Comparison of ENCODE assay signal across 1 cellular context in genomic region chr22:27627444-27627833, GRCh38.
A peak's percentile ranks its signal among the peaks of the same experiment; 100 is the strongest.
TF ChIP-seq lines count a peak whose summit lies in the region.

No MANE protein-coding gene starts in this region.

TF ChIP-seq in HepG2, 621 proteins besides CTCF, POLR2A, EP300 and RAD21 (continued from another document and continues in another):
- no peak for TF ChIP-seq TRIM22 (IDR thresholded peaks at IDR 0.05)
- TF ChIP-seq ZBTB7A (CRISPR knock-in tag; IDR thresholded peaks at IDR 0.05) = no peak
- TF ChIP-seq IRF2 (CRISPR knock-in tag; IDR thresholded peaks at IDR 0.05) = 0 out of 2 replicates have a peak, but pooled peaks have one; percentile 20
- TF ChIP-seq, protein P1, sequence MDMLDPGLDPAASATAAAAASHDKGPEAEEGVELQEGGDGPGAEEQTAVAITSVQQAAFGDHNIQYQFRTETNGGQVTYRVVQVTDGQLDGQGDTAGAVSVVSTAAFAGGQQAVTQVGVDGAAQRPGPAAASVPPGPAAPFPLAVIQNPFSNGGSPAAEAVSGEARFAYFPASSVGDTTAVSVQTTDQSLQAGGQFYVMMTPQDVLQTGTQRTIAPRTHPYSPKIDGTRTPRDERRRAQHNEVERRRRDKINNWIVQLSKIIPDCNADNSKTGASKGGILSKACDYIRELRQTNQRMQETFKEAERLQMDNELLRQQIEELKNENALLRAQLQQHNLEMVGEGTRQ (IDR thresholded peaks at IDR 0.05; ENCODE audit: low read depth, low read length) = no peak
- TF ChIP-seq, protein P1 (CRISPR knock-in tag; IDR thresholded peaks at IDR 0.05; ENCODE audit: borderline replicate concordance) = no peak
- TF ChIP-seq, protein P2, sequence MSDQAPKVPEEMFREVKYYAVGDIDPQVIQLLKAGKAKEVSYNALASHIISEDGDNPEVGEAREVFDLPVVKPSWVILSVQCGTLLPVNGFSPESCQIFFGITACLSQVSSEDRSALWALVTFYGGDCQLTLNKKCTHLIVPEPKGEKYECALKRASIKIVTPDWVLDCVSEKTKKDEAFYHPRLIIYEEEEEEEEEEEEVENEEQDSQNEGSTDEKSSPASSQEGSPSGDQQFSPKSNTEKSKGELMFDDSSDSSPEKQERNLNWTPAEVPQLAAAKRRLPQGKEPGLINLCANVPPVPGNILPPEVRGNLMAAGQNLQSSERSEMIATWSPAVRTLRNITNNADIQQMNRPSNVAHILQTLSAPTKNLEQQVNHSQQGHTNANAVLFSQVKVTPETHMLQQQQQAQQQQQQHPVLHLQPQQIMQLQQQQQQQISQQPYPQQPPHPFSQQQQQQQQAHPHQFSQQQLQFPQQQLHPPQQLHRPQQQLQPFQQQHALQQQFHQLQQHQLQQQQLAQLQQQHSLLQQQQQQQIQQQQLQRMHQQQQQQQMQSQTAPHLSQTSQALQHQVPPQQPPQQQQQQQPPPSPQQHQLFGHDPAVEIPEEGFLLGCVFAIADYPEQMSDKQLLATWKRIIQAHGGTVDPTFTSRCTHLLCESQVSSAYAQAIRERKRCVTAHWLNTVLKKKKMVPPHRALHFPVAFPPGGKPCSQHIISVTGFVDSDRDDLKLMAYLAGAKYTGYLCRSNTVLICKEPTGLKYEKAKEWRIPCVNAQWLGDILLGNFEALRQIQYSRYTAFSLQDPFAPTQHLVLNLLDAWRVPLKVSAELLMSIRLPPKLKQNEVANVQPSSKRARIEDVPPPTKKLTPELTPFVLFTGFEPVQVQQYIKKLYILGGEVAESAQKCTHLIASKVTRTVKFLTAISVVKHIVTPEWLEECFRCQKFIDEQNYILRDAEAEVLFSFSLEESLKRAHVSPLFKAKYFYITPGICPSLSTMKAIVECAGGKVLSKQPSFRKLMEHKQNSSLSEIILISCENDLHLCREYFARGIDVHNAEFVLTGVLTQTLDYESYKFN (CRISPR knock-in tag; conservative IDR thresholded peaks at IDR 0.05) = peak; percentile 59
- TF ChIP-seq, protein P3, sequence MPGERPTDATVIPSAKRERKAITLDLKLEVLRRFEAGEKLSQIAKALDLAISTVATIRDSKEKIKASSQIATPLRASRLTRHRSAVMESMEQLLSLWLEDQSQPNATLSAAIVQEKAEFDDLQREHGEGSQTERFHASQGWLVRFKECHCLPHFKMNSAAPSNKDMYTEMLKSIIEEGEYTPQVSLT (CRISPR knock-in tag; IDR thresholded peaks at IDR 0.05; ENCODE audit: borderline replicate concordance, low read depth) = no peak
- TF ChIP-seq RAD51 (IDR thresholded peaks at IDR 0.05; ENCODE audit: borderline replicate concordance) = no peak
- TF ChIP-seq, protein P4, sequence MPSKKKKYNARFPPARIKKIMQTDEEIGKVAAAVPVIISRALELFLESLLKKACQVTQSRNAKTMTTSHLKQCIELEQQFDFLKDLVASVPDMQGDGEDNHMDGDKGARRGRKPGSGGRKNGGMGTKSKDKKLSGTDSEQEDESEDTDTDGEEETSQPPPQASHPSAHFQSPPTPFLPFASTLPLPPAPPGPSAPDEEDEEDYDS (CRISPR knock-in tag; IDR thresholded peaks at IDR 0.05) = peak; percentile 27; the same call in 1 of the 2 replicates
- TF ChIP-seq ZNF205 (CRISPR knock-in tag; IDR thresholded peaks at IDR 0.05) = no peak
- TF ChIP-seq CREBL2 (CRISPR knock-in tag; IDR thresholded peaks at IDR 0.05; ENCODE audit: borderline replicate concordance) = no peak
- no peak for TF ChIP-seq PHF8 (CRISPR knock-in tag; IDR thresholded peaks at IDR 0.05)
- no peak for TF ChIP-seq ZNF710 (CRISPR knock-in tag; IDR thresholded peaks at IDR 0.05; ENCODE audit: borderline replicate concordance)
- no peak; the same call in 1 of the 2 replicates for TF ChIP-seq RXRB (CRISPR knock-in tag; IDR thresholded peaks at IDR 0.05; ENCODE audit: borderline replicate concordance)
- TF ChIP-seq ZNF3 (CRISPR knock-in tag; IDR thresholded peaks at IDR 0.05) = no peak
- no peak for TF ChIP-seq KLF6 (CRISPR knock-in tag; IDR thresholded peaks at IDR 0.05)
- no peak for TF ChIP-seq SIN3B (IDR thresholded peaks at IDR 0.05; ENCODE audit: low read length)
- TF ChIP-seq ZFP62 (CRISPR knock-in tag; IDR thresholded peaks at IDR 0.05) = no peak
- TF ChIP-seq FIP1L1 (IDR thresholded peaks at IDR 0.05; ENCODE audit: borderline replicate concordance, insufficient read depth, low read depth, low read length) = no peak
- no peak for TF ChIP-seq ZNF180 (CRISPR knock-in tag; IDR thresholded peaks at IDR 0.05; ENCODE audit: borderline replicate concordance, low read depth)
- TF ChIP-seq ZNF678 (CRISPR knock-in tag; IDR thresholded peaks at IDR 0.05) = no peak
- no peak for TF ChIP-seq IRX3 (CRISPR knock-in tag; IDR thresholded peaks at IDR 0.05; ENCODE audit: borderline replicate concordance, low read depth)
- TF ChIP-seq ZNF451 (CRISPR knock-in tag; IDR thresholded peaks at IDR 0.05) = no peak
- TF ChIP-seq MTA3 (CRISPR knock-in tag; IDR thresholded peaks at IDR 0.05) = no peak
- TF ChIP-seq ZNF597 (CRISPR knock-in tag; IDR thresholded peaks at IDR 0.05) = no peak
- no peak for TF ChIP-seq PCBP1 (IDR thresholded peaks at IDR 0.05; ENCODE audit: borderline replicate concordance, low read depth, low read length)
- no peak for TF ChIP-seq KAT2B (IDR thresholded peaks at IDR 0.05; ENCODE audit: borderline replicate concordance, low read depth, low read length)
- TF ChIP-seq HOXA9 (CRISPR knock-in tag; IDR thresholded peaks at IDR 0.05; ENCODE audit: borderline replicate concordance) = no peak
- TF ChIP-seq ZNF337 (CRISPR knock-in tag; IDR thresholded peaks at IDR 0.05; ENCODE audit: borderline replicate concordance, low read depth) = no peak
- no peak for TF ChIP-seq FOSL1 (CRISPR knock-in tag; IDR thresholded peaks at IDR 0.05; ENCODE audit: borderline replicate concordance)
- peak; percentile 36; the same call in 1 of the 2 replicates for TF ChIP-seq FOXA3 (CRISPR knock-in tag; IDR thresholded peaks at IDR 0.05)
- TF ChIP-seq, protein P5, sequence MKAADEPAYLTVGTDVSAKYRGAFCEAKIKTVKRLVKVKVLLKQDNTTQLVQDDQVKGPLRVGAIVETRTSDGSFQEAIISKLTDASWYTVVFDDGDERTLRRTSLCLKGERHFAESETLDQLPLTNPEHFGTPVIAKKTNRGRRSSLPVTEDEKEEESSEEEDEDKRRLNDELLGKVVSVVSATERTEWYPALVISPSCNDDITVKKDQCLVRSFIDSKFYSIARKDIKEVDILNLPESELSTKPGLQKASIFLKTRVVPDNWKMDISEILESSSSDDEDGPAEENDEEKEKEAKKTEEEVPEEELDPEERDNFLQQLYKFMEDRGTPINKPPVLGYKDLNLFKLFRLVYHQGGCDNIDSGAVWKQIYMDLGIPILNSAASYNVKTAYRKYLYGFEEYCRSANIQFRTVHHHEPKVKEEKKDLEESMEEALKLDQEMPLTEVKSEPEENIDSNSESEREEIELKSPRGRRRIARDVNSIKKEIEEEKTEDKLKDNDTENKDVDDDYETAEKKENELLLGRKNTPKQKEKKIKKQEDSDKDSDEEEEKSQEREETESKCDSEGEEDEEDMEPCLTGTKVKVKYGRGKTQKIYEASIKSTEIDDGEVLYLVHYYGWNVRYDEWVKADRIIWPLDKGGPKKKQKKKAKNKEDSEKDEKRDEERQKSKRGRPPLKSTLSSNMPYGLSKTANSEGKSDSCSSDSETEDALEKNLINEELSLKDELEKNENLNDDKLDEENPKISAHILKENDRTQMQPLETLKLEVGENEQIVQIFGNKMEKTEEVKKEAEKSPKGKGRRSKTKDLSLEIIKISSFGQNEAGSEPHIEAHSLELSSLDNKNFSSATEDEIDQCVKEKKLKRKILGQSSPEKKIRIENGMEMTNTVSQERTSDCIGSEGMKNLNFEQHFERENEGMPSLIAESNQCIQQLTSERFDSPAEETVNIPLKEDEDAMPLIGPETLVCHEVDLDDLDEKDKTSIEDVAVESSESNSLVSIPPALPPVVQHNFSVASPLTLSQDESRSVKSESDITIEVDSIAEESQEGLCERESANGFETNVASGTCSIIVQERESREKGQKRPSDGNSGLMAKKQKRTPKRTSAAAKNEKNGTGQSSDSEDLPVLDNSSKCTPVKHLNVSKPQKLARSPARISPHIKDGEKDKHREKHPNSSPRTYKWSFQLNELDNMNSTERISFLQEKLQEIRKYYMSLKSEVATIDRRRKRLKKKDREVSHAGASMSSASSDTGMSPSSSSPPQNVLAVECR (CRISPR knock-in tag; IDR thresholded peaks at IDR 0.05; ENCODE audit: borderline replicate concordance) = peak; percentile 32; the same call in 1 of the 2 replicates
- TF ChIP-seq SNAPC4 (CRISPR knock-in tag; IDR thresholded peaks at IDR 0.05) = no peak
- no peak for TF ChIP-seq GLMP (CRISPR knock-in tag; IDR thresholded peaks at IDR 0.05; ENCODE audit: borderline replicate concordance)
- no peak for TF ChIP-seq ZSCAN9 (CRISPR knock-in tag; IDR thresholded peaks at IDR 0.05; ENCODE audit: borderline replicate concordance)
- no peak for TF ChIP-seq ZNF703 (CRISPR knock-in tag; IDR thresholded peaks at IDR 0.05; ENCODE audit: borderline replicate concordance)
